In genomic region chr3:153852355-153852754, GRCh38 we compare ENCODE assay signal across 27 cellular contexts.
"Had no signal": no experiment of that assay in that cellular context is flagged by ENCODE, and none has a peak within 500 bp of the region (broad histone marks: within the 10 kb centered on the region; RNA-seq: fewer than 3 reads in every experiment).

No MANE protein-coding gene starts in this region.

- H3K27ac ChIP-seq: heart left ventricle, left ventricle myocardium inferior, ovary, prostate gland, skin epidermis, stomach, testis, thyroid gland, transverse colon, upper lobe of left lung, vagina had no signal

- H3K36me3 ChIP-seq: heart left ventricle, left ventricle myocardium inferior, ovary, prostate gland, stomach, thyroid gland, transverse colon, upper lobe of left lung, vagina had no signal

- H3K4me1 ChIP-seq: heart left ventricle, left ventricle myocardium inferior, prostate gland, stomach, testis, thyroid gland, transverse colon, upper lobe of left lung, vagina had no signal

- DNase-seq: heart left ventricle; hypothalamus; immature natural killer cell; islet precursor cell; left ventricle myocardium inferior; naive thymus-derived CD8-positive, alpha-beta T cell; ovary; retina; right cardiac atrium; stimulated activated CD4-positive, alpha-beta T cell treated with anti-CD3 and anti-CD28 coated beads, Interleukin-12 subunit alpha, Interleukin-12 subunit beta, amount 100 ng/mL, for 4 hours; stimulated activated CD4-positive, alpha-beta T cell treated with anti-CD3 and anti-CD28 coated beads, Interleukin-15, amount 100 ng/mL, for 24 hours; stimulated activated CD4-positive, alpha-beta T cell treated with anti-CD3 and anti-CD28 coated beads, Interleukin-2, amount 100 ng/mL, for 24 hours; stimulated activated CD4-positive, alpha-beta T cell treated with anti-CD3 and anti-CD28 coated beads, Interleukin-4, amount 100 ng/mL, for 1 hour; stimulated activated naive B cell treated with anti-CD40 and anti-IgM and Interleukin-4, amounts not matched to agents 10 μg/mL and 1 μg/mL and 100 μg/mL, for 72 hours; stimulated activated naive CD8-positive, alpha-beta T cell treated with anti-CD3 and anti-CD28 coated beads, Interleukin-15, Interleukin-2, amounts not matched to agents 100 U/mL and 50 U/mL, for 24 hours; stomach; testis; thyroid gland; transverse colon; upper lobe of left lung had no signal

- H3K4me1 Mint-ChIP-seq: immature natural killer cell; memory B cell; naive thymus-derived CD8-positive, alpha-beta T cell; nephron; stimulated activated naive B cell treated with anti-CD40 and anti-IgM and Interleukin-4, amounts not matched to agents 10 μg/mL and 1 μg/mL and 100 μg/mL, for 72 hours had no signal

- H3K36me3 Mint-ChIP-seq: immature natural killer cell; memory B cell; naive thymus-derived CD8-positive, alpha-beta T cell; stimulated activated naive B cell treated with anti-CD40 and anti-IgM and Interleukin-4, amounts not matched to agents 10 μg/mL and 1 μg/mL and 100 μg/mL, for 72 hours had no signal

- H3K4me3 ChIP-seq: heart left ventricle, left ventricle myocardium inferior, ovary, prostate gland, skin epidermis, stomach, testis, thyroid gland, transverse colon, upper lobe of left lung, vagina had no signal

- H3K9me3 Mint-ChIP-seq: immature natural killer cell; memory B cell; naive thymus-derived CD8-positive, alpha-beta T cell; nephron; neural crest cell; stimulated activated naive B cell treated with anti-CD40 and anti-IgM and Interleukin-4, amounts not matched to agents 10 μg/mL and 1 μg/mL and 100 μg/mL, for 72 hours had no signal

- H3K9me3 ChIP-seq: heart left ventricle, left ventricle myocardium inferior, ovary, prostate gland, stomach, testis, thyroid gland, transverse colon, upper lobe of left lung, vagina had no signal

- H3K27ac Mint-ChIP-seq: immature natural killer cell; memory B cell; naive thymus-derived CD8-positive, alpha-beta T cell; nephron; stimulated activated naive B cell treated with anti-CD40 and anti-IgM and Interleukin-4, amounts not matched to agents 10 μg/mL and 1 μg/mL and 100 μg/mL, for 72 hours had no signal

- H3K27me3 ChIP-seq: ovary, stomach, testis, thyroid gland, transverse colon, upper lobe of left lung, vagina had no signal

- ATAC-seq: heart left ventricle; naive thymus-derived CD8-positive, alpha-beta T cell; right cardiac atrium; sciatic nerve; stimulated activated naive B cell treated with anti-CD40 and anti-IgM and Interleukin-4, amounts not matched to agents 10 μg/mL and 1 μg/mL and 100 μg/mL, for 72 hours; stimulated activated naive CD8-positive, alpha-beta T cell treated with anti-CD3 and anti-CD28 coated beads, Interleukin-15, Interleukin-2, amounts not matched to agents 100 U/mL and 50 U/mL, for 24 hours had no signal

- H3K4me3 Mint-ChIP-seq: immature natural killer cell; memory B cell; naive thymus-derived CD8-positive, alpha-beta T cell; nephron; neural crest cell; stimulated activated naive B cell treated with anti-CD40 and anti-IgM and Interleukin-4, amounts not matched to agents 10 μg/mL and 1 μg/mL and 100 μg/mL, for 72 hours had no signal

- H3K27me3 Mint-ChIP-seq: memory B cell; stimulated activated naive B cell treated with anti-CD40 and anti-IgM and Interleukin-4, amounts not matched to agents 10 μg/mL and 1 μg/mL and 100 μg/mL, for 72 hours had no signal
